17 cellular contexts compared by ENCODE assay signal in the genomic region with DNA sequence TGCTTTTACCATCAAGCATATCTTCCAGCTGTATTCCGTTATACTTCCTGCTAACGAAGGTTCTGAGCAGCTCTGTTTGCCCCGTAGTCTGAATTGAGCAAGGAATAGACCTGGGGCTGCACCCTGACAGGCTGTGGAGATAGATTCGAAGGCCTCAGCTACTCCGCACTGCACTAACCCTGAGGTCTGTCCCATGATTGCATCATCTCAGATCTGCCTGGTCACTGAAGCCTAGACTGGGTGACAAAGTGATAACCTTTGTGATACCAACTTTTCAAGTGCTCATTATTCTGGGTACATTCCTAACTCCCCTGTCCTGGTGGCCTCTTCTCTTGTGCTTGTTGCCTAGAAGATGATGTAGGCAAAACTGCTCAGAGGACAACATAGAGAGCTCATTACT.
"Had no signal": no experiment of that assay in that cellular context is flagged by ENCODE, and none has a peak within 500 bp of the region (broad histone marks: within the 10 kb centered on the region; RNA-seq: fewer than 3 reads in every experiment).

No MANE protein-coding gene starts in this region.

- H3K27me3 ChIP-seq: tibial artery had no signal

- H3K4me1 ChIP-seq: breast epithelium, left ventricle myocardium inferior, tibial artery had no signal

- H3K36me3 ChIP-seq: breast epithelium, left ventricle myocardium inferior, tibial artery had no signal

- ATAC-seq: esophagus mucosa; right cardiac atrium; stimulated activated effector memory CD8-positive, alpha-beta T cell treated with anti-CD3 and anti-CD28 coated beads, Interleukin-12 subunit alpha, Interleukin-12 subunit beta, amount 100 ng/mL, for 72 hours; stimulated activated naive CD8-positive, alpha-beta T cell treated with anti-CD3 and anti-CD28 coated beads, Interleukin-15, amount 100 ng/mL, for 72 hours had no signal

- H3K27ac ChIP-seq: breast epithelium, left ventricle myocardium inferior, tibial artery had no signal

- DNase-seq: activated CD4-positive, alpha-beta memory T cell treated with anti-CD3 and anti-CD28 coated beads for 36 hours; activated CD4-positive, alpha-beta T cell treated with anti-CD3 and anti-CD28 coated beads for 48 hours; activated naive CD4-positive, alpha-beta T cell treated with Interleukin-2 at 50 U/mL for 16 hours; activated naive CD8-positive, alpha-beta T cell treated with anti-CD3 and anti-CD28 coated beads for 36 hours; activated T-cell treated with anti-CD3 and anti-CD28 coated beads, Interleukin-2, amount 50 U/mL, for 48 hours; effector memory CD4-positive, alpha-beta T cell; foreskin melanocyte; hippocampal formation; kidney glomerular epithelial cell; left ventricle myocardium inferior; right cardiac atrium; stimulated activated CD4-positive, alpha-beta T cell treated with anti-CD3 and anti-CD28 coated beads, Interleukin-12 subunit alpha, Interleukin-12 subunit beta, amount 100 ng/mL, for 4 hours; tibial artery had no signal

- H3K9me3 ChIP-seq: breast epithelium, left ventricle myocardium inferior, tibial artery had no signal

- H3K4me3 ChIP-seq: breast epithelium, left ventricle myocardium inferior, tibial artery had no signal
